Comparison of ENCODE assay signal across 17 cellular contexts in the genomic region with DNA sequence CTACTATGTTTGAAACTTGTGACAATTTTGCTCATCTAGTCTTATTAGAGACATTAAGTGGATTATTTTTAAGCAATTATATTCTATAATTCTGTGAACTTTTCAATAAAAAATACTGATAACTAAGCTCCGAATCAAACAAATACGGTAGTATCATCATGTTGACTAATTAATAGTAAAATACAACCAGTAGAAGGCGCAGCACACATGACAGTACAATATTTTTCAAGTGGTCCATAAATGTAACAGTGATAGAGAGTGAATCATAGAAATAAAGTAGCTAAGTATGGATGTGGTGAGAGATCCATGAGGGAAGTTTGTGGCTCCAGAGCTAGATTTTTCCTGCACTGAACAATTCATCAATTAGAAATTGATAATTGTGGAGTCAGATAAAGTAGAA.
DNase-seq lines count a peak whose midpoint lies in the region; ATAC-seq and TF ChIP-seq lines count a peak whose summit lies in the region.
"Had no signal": no experiment of that assay in that cellular context is flagged by ENCODE, and none has a peak within 500 bp of the region (broad histone marks: within the 10 kb centered on the region; RNA-seq: fewer than 3 reads in every experiment).

No MANE protein-coding gene starts in this region.

- ATAC-seq in effector memory CD8-positive, alpha-beta T cell (replicated peaks) = no peak
- ATAC-seq in GM21529 (IDR thresholded peaks at IDR 0.05; ENCODE audit: unreplicated experiment) = no peak
- ATAC-seq: GM12878 had no signal

- no peak overlapping the region for H3K27ac ChIP-seq in hepatocyte
- H3K27ac ChIP-seq: KMS-11, RWPE1, SJSA1 had no signal

- H2AFZ ChIP-seq in hepatocyte = no peak overlapping the region

- no peaks in the 10 kb centered on the region for H3K4me1 Mint-ChIP-seq in effector memory CD8-positive, alpha-beta T cell (ENCODE audit: low read depth in 2 of 2)

- H3K9me3 ChIP-seq in hepatocyte (ENCODE audit: low read depth) = no peaks in the 10 kb centered on the region
- H3K9me3 ChIP-seq: SJSA1 had no signal

- no peak overlapping the region for H3K4me3 Mint-ChIP-seq in effector memory CD8-positive, alpha-beta T cell
- H3K4me3 Mint-ChIP-seq: HFFc6 had no signal

- no peak overlapping the region for H3K4me2 ChIP-seq in hepatocyte
- H3K4me2 ChIP-seq: KMS-11 had no signal

- H3K36me3 ChIP-seq in hepatocyte (replicated peaks; ENCODE audit: insufficient read depth, low read depth) = no peaks in the 10 kb centered on the region
- H3K36me3 ChIP-seq: SJSA1 had no signal

- DNase-seq in NCI-H510A treated with DMSO at 0.1 percent for 48 hours (lab: John Stamatoyannopoulos, UW) (peak; percentile 8), NCI-H510A (lab: John Stamatoyannopoulos, UW) (no peak), RKO (ENCODE audit: low spot score) (peak; percentile 3), hepatocyte (ENCODE audit: low spot score) (no peak), globus pallidus (ENCODE audit: low spot score) (no peak)
- no peak for DNase-seq in effector memory CD8-positive, alpha-beta T cell
- DNase-seq: C1 segment of cervical spinal cord, DMS153, HFFc6, NCI-H187 treated with DMSO at 0.1 percent for 48 hours, T-helper 1 cell had no signal

- peaks cover 4 to 19% of the 10 kb centered on the region in 2 donors for H3K9me3 Mint-ChIP-seq in effector memory CD8-positive, alpha-beta T cell

- H3K79me2 ChIP-seq in hepatocyte = no peaks in the 10 kb centered on the region

- H3K36me3 Mint-ChIP-seq in effector memory CD8-positive, alpha-beta T cell (ENCODE audit: insufficient read depth) = no peaks in the 10 kb centered on the region

- WGBS in hepatocyte (ENCODE audit: low lambda C conversion rate, missing lambda C conversion rate) = 90% methylated on average over 3 of the region's 3 CpGs

- no peak overlapping the region for H3K4me3 ChIP-seq in hepatocyte
- H3K4me3 ChIP-seq: GM12878, SJSA1 had no signal

- H3K27me3 Mint-ChIP-seq in effector memory CD8-positive, alpha-beta T cell = no peaks in the 10 kb centered on the region

- peak; percentile 39 for TF ChIP-seq CTCF in LNCAP (IDR thresholded peaks at IDR 0.05)
- TF ChIP-seq CTCF in hepatocyte (IDR thresholded peaks at IDR 0.05; ENCODE audit: poor library complexity) = peak; percentile 17

- no peaks in the 10 kb centered on the region for H3K4me1 ChIP-seq in hepatocyte (ENCODE audit: insufficient read depth)
- H3K4me1 ChIP-seq: SJSA1 had no signal

- no peaks in the 10 kb centered on the region for H3K27me3 ChIP-seq in hepatocyte
- H3K27me3 ChIP-seq: SJSA1 had no signal

- H3K9me2 ChIP-seq in hepatocyte (replicated peaks; ENCODE audit: insufficient read depth) = no peaks in the 10 kb centered on the region

- no peak overlapping the region for H3K27ac Mint-ChIP-seq in effector memory CD8-positive, alpha-beta T cell
- H3K27ac Mint-ChIP-seq: HFFc6 had no signal

- no peaks in the 10 kb centered on the region for H4K20me1 ChIP-seq in hepatocyte (ENCODE audit: insufficient read depth, poor library complexity, severe bottlenecking)

Comparison
In these comparisons a context has a peak if more than half of its experiments do, and no peak if none do; other contexts are left out.
1. DNase-seq: peak in NCI-H510A treated with DMSO at 0.1 percent for 48 hours (single experiment) and RKO (single experiment); none in NCI-H510A (single experiment), hepatocyte (single experiment), effector memory CD8-positive, alpha-beta T cell (0 of 3) and globus pallidus (single experiment).